In genomic region chr6:145842693-145843546, GRCh38 we compare ENCODE assay signal across 16 cellular contexts. TPM values are rescaled to one million over a fixed set of nuclear protein-coding genes. Genes with fewer than 3 reads are reported as not detected.
DNase-seq lines count a peak whose midpoint lies in the region; ATAC-seq, FAIRE-seq and TF ChIP-seq lines count a peak whose summit lies in the region.
"Had no signal": no experiment of that assay in that cellular context is flagged by ENCODE, and none has a peak within 500 bp of the region (broad histone marks: within the 10 kb centered on the region; RNA-seq: fewer than 3 reads in every experiment).

No MANE protein-coding gene starts in this region.

- peak overlapping the region in 5 of 7 donors; percentile 15 to 81 (median 34) for H3K27ac Mint-ChIP-seq in CD14-positive monocyte
- H3K27ac Mint-ChIP-seq: activated naive CD4-positive, alpha-beta T cell treated with anti-CD3 and anti-CD28 coated beads, Interleukin-2, amount 50 U/mL, for 24 hours had no signal

- H3K36me3 ChIP-seq in muscle layer of colon (ENCODE audit: insufficient read depth, low read length) (no peaks in the 10 kb centered on the region), Peyer's patch (no peaks in the 10 kb centered on the region)
- H3K36me3 ChIP-seq: breast epithelium, neutrophil had no signal

- H3K36me3 Mint-ChIP-seq in CD14-positive monocyte: peaks cover 0 to 5% of the 10 kb centered on the region in 2 donors

- TF ChIP-seq POLR2A in erythroblast (IDR thresholded peaks at IDR 0.05; ENCODE audit: low read length) (no peak), Peyer's patch (IDR thresholded peaks at IDR 0.05) (no peak)

- H3K9me3 ChIP-seq in muscle layer of colon (ENCODE audit: low read length) (no peaks in the 10 kb centered on the region), Peyer's patch (no peaks in the 10 kb centered on the region)
- H3K9me3 ChIP-seq: breast epithelium, neutrophil had no signal

- peak overlapping the region; percentile 75 for H3K27ac ChIP-seq in muscle layer of colon (ENCODE audit: low read depth, low read length)
- peak overlapping the region in 1 of 4 donors; percentile 16 for H3K27ac ChIP-seq in Peyer's patch
- H3K27ac ChIP-seq: breast epithelium, neutrophil had no signal

- no peak overlapping the region for H3K4me3 ChIP-seq in choroid plexus epithelial cell (ENCODE audit: low read depth, low read length)
- H3K4me3 ChIP-seq in muscle layer of colon (ENCODE audit: low read depth in 1 of 2, low read length in 2 of 2): no peak overlapping the region
- no peak overlapping the region for H3K4me3 ChIP-seq in Peyer's patch
- H3K4me3 ChIP-seq: breast epithelium had no signal

- H3K4me1 Mint-ChIP-seq in CD14-positive monocyte: peaks cover 19% of the 10 kb centered on the region
- H3K4me1 Mint-ChIP-seq: activated naive CD4-positive, alpha-beta T cell treated with anti-CD3 and anti-CD28 coated beads, Interleukin-2, amount 50 U/mL, for 24 hours had no signal

- H3K4me1 ChIP-seq in muscle layer of colon (ENCODE audit: insufficient read depth, low read length) (peaks cover 35% of the 10 kb centered on the region), Peyer's patch (peaks cover 0 to 3% (median 0%) of the 10 kb centered on the region in 4 donors)
- H3K4me1 ChIP-seq: breast epithelium had no signal

- H3K27me3 ChIP-seq in muscle layer of colon (ENCODE audit: control insufficient read depth in 1 of 2, insufficient read depth in 2 of 2, low read length in 2 of 2): no peaks in the 10 kb centered on the region
- no peaks in the 10 kb centered on the region for H3K27me3 ChIP-seq in Peyer's patch
- H3K27me3 ChIP-seq: breast epithelium, neutrophil had no signal

- H3K27me3 Mint-ChIP-seq in CD14-positive monocyte (ENCODE audit: low read depth in 3 of 3): peaks cover 0 to 2% (median 0%) of the 10 kb centered on the region in 3 donors
- H3K27me3 Mint-ChIP-seq: activated naive CD4-positive, alpha-beta T cell treated with anti-CD3 and anti-CD28 coated beads, Interleukin-2, amount 50 U/mL, for 24 hours had no signal

- H3K9ac ChIP-seq in muscle layer of colon (ENCODE audit: low read length): no peak overlapping the region

- intact Hi-C loops in CD14-positive monocyte (cut with micrococcal nuclease): no loop called here

- no peak for ATAC-seq in HG02938 (IDR thresholded peaks at IDR 0.05; ENCODE audit: unreplicated experiment)
- ATAC-seq: Panc1, right cardiac atrium had no signal

- peaks cover 0 to 3% (median 0%) of the 10 kb centered on the region in 7 donors for H3K9me3 Mint-ChIP-seq in CD14-positive monocyte
- H3K9me3 Mint-ChIP-seq: activated naive CD4-positive, alpha-beta T cell treated with anti-CD3 and anti-CD28 coated beads, Interleukin-2, amount 50 U/mL, for 24 hours had no signal

- no peak overlapping the region for H3K4me3 Mint-ChIP-seq in CD14-positive monocyte
- H3K4me3 Mint-ChIP-seq: activated naive CD4-positive, alpha-beta T cell treated with anti-CD3 and anti-CD28 coated beads, Interleukin-2, amount 50 U/mL, for 24 hours had no signal

- no peak for FAIRE-seq in frontal cortex (lab: Jason Lieb, UNC)

- TF ChIP-seq CTCF in CD14-positive monocyte (IDR thresholded peaks at IDR 0.05) (no peak), choroid plexus epithelial cell (conservative IDR thresholded peaks at IDR 0.05; ENCODE audit: low read depth, low read length) (no peak), Peyer's patch (IDR thresholded peaks at IDR 0.05) (no peak)

- DNase-seq in CD14-positive monocyte (ENCODE audit: low spot score): no peak
- peak; percentile 6 for DNase-seq in NCI-H226
- peak; percentile 43 for DNase-seq in choroid plexus epithelial cell (ENCODE audit: low read depth)
- no peak for DNase-seq in erythroblast (lab: John Stamatoyannopoulos, UW)
- DNase-seq in Peyer's patch: no peak
- no peak for DNase-seq in frontal cortex (ENCODE audit: low spot score in 2 of 2)
- DNase-seq: NCI-H2029 treated with DMSO at 0.1 percent for 48 hours; NCI-H526; right cardiac atrium; stimulated activated CD4-positive, alpha-beta T cell treated with anti-CD3 and anti-CD28 coated beads, Interleukin-1b, Interleukin-23, amount 100 ng/mL, for 48 hours had no signal

RNA-seq across cellular contexts. Expression of gene FBXO30, which starts 28.3 kb away (rescaled TPM):
- 1 to 10 TPM in 1 of 2 donors, under 1 TPM in 1; 0.83 to 1.1 TPM for polyA plus RNA-seq in CD14-positive monocyte
- total RNA-seq in Peyer's patch: 1 to 10 TPM; 4.8 to 7.4 (median 6.9) TPM
- total RNA-seq in frontal cortex: 92.9 TPM

Comparison
In these comparisons a context has a peak if more than half of its experiments do, and no peak if none do; other contexts are left out.
1. DNase-seq: peak in NCI-H226 (single experiment) and choroid plexus epithelial cell (single experiment); none in CD14-positive monocyte (single experiment), erythroblast (0 of 2), Peyer's patch (0 of 3) and frontal cortex (0 of 2).
2. RNA of gene FBXO30, which starts 28.3 kb away (total RNA-seq): 92.9 TPM in frontal cortex (single experiment); 4.8 to 7.4 TPM in Peyer's patch; every median in the first group is over 10 times any median in the second.